In genomic region chr12:81077686-81078441, GRCh38 we compare ENCODE assay signal across 9 cellular contexts. TPM values are rescaled to one million over a fixed set of nuclear protein-coding genes. Genes with fewer than 3 reads are reported as not detected.
A peak's percentile ranks its signal among the peaks of the same experiment; 100 is the strongest.
DNase-seq lines count a peak whose midpoint lies in the region; ATAC-seq and TF ChIP-seq lines count a peak whose summit lies in the region.
"Had no signal": no experiment of that assay in that cellular context is flagged by ENCODE, and none has a peak within 500 bp of the region (broad histone marks: within the 10 kb centered on the region; RNA-seq: fewer than 3 reads in every experiment).

A gene with protein sequence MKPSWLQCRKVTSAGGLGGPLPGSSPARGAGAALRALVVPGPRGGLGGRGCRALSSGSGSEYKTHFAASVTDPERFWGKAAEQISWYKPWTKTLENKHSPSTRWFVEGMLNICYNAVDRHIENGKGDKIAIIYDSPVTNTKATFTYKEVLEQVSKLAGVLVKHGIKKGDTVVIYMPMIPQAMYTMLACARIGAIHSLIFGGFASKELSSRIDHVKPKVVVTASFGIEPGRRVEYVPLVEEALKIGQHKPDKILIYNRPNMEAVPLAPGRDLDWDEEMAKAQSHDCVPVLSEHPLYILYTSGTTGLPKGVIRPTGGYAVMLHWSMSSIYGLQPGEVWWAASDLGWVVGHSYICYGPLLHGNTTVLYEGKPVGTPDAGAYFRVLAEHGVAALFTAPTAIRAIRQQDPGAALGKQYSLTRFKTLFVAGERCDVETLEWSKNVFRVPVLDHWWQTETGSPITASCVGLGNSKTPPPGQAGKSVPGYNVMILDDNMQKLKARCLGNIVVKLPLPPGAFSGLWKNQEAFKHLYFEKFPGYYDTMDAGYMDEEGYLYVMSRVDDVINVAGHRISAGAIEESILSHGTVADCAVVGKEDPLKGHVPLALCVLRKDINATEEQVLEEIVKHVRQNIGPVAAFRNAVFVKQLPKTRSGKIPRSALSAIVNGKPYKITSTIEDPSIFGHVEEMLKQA (plus strand): TSS chr12:81078079. CDS start chr12:81078121, 42 bp downstream.

- H3K9me2 ChIP-seq in GM23248 (ENCODE audit: insufficient read depth): no peaks in the 10 kb centered on the region

- TF ChIP-seq CTCF in astrocyte of the cerebellum (IDR thresholded peaks at IDR 0.05; ENCODE audit: low read depth, low read length, missing control alignments): no peak
- TF ChIP-seq CTCF in retinal pigment epithelial cell (conservative IDR thresholded peaks at IDR 0.05; ENCODE audit: low read depth, low read length): no peak
- TF ChIP-seq CTCF in Calu3 (IDR thresholded peaks at IDR 0.05; ENCODE audit: unreplicated experiment): no peak

- 3 to 4% methylated on average over 42 to 43 of the region's 49 CpGs for WGBS in GM23248 (ENCODE audit: low coverage in 1 of 2, low lambda C conversion rate in 2 of 2, missing lambda C conversion rate in 2 of 2), 2 experiments

- H4K20me1 ChIP-seq in GM23248 (ENCODE audit: insufficient read depth): no peaks in the 10 kb centered on the region

- no peak within 1 kb of the TSS for H3K4me3 Mint-ChIP-seq in Calu3 (ENCODE audit: low read depth, unreplicated experiment)
- H3K4me3 Mint-ChIP-seq: T-helper 1 cell treated with Interleukin-12 subunit alpha and Interleukin-12 subunit beta and Interleukin-4 antibody, amounts not matched to agents 30 μg/mL and 1 μg/mL, for 36 hours had no signal

- H3K4me1 Mint-ChIP-seq in Calu3 (ENCODE audit: low read depth, unreplicated experiment): peaks cover 8% of the 10 kb centered on the region

- H3K36me3 ChIP-seq in GM23248 (ENCODE audit: low read depth): no peaks in the 10 kb centered on the region

- peak within 1 kb of the TSS; percentile 54 for H3K9ac ChIP-seq in GM23248

- no peak for ATAC-seq in HG03520 (IDR thresholded peaks at IDR 0.05; ENCODE audit: unreplicated experiment)

- H3K4me2 ChIP-seq in GM23248 (ENCODE audit: unreplicated experiment): peak within 1 kb of the TSS; percentile 91

- H3K36me3 Mint-ChIP-seq in Calu3 (ENCODE audit: insufficient read depth, unreplicated experiment): no peaks in the 10 kb centered on the region

- H3K27ac Mint-ChIP-seq in Calu3 (ENCODE audit: unreplicated experiment): no peak within 1 kb of the TSS
- H3K27ac Mint-ChIP-seq: T-helper 1 cell treated with Interleukin-12 subunit alpha and Interleukin-12 subunit beta and Interleukin-4 antibody, amounts not matched to agents 30 μg/mL and 1 μg/mL, for 36 hours had no signal

- H3K4me3 ChIP-seq in GM23248: peak within 1 kb of the TSS; percentile 70
- peak within 1 kb of the TSS; percentile 51 for H3K4me3 ChIP-seq in astrocyte of the cerebellum (ENCODE audit: low read depth, low read length)
- peak within 1 kb of the TSS; percentile 75 for H3K4me3 ChIP-seq in retinal pigment epithelial cell (ENCODE audit: low read length)

- peak within 1 kb of the TSS; percentile 90 for H2AFZ ChIP-seq in GM23248

- DNase-seq in GM23248 (peak; percentile 45), astrocyte of the cerebellum (ENCODE audit: low read depth) (no peak), iPS DF 4.7 (ENCODE audit: extremely low read depth, low spot score) (peak; percentile 46), retinal pigment epithelial cell (ENCODE audit: low read depth) (no peak), Calu3 (no peak), RKO (ENCODE audit: low spot score) (no peak), dedifferentiated amniotic fluid mesenchymal stem cell (ENCODE audit: extremely low spot score) (no peak)

- no peaks in the 10 kb centered on the region for H3K27me3 ChIP-seq in GM23248 (replicated peaks; ENCODE audit: insufficient read depth)

- no peaks in the 10 kb centered on the region for H3F3A ChIP-seq in GM23248 (ENCODE audit: insufficient read depth)

- H3K27ac ChIP-seq in GM23248: no peak within 1 kb of the TSS

- in situ Hi-C loops in GM23248 (cut with MboI) (no loop called here), astrocyte of the cerebellum (cut with HindIII; ENCODE audit: low sequenced_read_pairs) (no loop called here)

- CTCF ChIA-PET in Calu3 (lab: Charles Lee): no interaction called here

- H3K9me3 Mint-ChIP-seq in Calu3 (ENCODE audit: low read depth, unreplicated experiment): peaks cover 4% of the 10 kb centered on the region
- H3K9me3 Mint-ChIP-seq: T-helper 1 cell treated with Interleukin-12 subunit alpha and Interleukin-12 subunit beta and Interleukin-4 antibody, amounts not matched to agents 30 μg/mL and 1 μg/mL, for 36 hours had no signal

- H3K4me1 ChIP-seq in GM23248 (ENCODE audit: insufficient read depth): peaks cover 7% of the 10 kb centered on the region; the same call in 1 of the 2 replicates

- H3K27me3 Mint-ChIP-seq in Calu3 (ENCODE audit: unreplicated experiment): no peaks in the 10 kb centered on the region

- intact Hi-C loops in Calu3 (cut with micrococcal nuclease; ENCODE audit: unreplicated experiment): no loop called here

- no peaks in the 10 kb centered on the region for H3K79me2 ChIP-seq in GM23248 (ENCODE audit: insufficient read depth)

- no peaks in the 10 kb centered on the region for H3K9me3 ChIP-seq in GM23248 (ENCODE audit: low read depth)

- no TSS peak for BruUV-seq in Calu3 (replicated peaks; lab: Mats Ljungman, UMichigan)

RNA-seq across cellular contexts. Expression of the gene that starts here (rescaled TPM):
- total RNA-seq in GM23248 (2014; rRNA removed; shearing (Covaris generic)): 1.9 and 3.2 TPM in 2 replicates
- polyA plus RNA-seq in GM23248 (2016; fragmentation: Nextera tagmentation; extraction: Ambion mirVana): 1.4 and 1.5 TPM in 2 replicates
- total RNA-seq in Calu3 (2022): 0.21 and 0.47 TPM in 2 replicates

Comparison
In these comparisons a context has a peak if more than half of its experiments do, and no peak if none do; other contexts are left out.
1. DNase-seq: peak in GM23248 (single experiment) and iPS DF 4.7 (single experiment); none in astrocyte of the cerebellum (single experiment), retinal pigment epithelial cell (single experiment), Calu3 (single experiment), RKO (single experiment) and dedifferentiated amniotic fluid mesenchymal stem cell (single experiment).
2. Peak in every context shown above with its lines, with median percentiles within 50 percentile points of each other: H3K4me3 ChIP-seq.